Comparison of ENCODE assay signal across 1 cellular context in the genomic region with DNA sequence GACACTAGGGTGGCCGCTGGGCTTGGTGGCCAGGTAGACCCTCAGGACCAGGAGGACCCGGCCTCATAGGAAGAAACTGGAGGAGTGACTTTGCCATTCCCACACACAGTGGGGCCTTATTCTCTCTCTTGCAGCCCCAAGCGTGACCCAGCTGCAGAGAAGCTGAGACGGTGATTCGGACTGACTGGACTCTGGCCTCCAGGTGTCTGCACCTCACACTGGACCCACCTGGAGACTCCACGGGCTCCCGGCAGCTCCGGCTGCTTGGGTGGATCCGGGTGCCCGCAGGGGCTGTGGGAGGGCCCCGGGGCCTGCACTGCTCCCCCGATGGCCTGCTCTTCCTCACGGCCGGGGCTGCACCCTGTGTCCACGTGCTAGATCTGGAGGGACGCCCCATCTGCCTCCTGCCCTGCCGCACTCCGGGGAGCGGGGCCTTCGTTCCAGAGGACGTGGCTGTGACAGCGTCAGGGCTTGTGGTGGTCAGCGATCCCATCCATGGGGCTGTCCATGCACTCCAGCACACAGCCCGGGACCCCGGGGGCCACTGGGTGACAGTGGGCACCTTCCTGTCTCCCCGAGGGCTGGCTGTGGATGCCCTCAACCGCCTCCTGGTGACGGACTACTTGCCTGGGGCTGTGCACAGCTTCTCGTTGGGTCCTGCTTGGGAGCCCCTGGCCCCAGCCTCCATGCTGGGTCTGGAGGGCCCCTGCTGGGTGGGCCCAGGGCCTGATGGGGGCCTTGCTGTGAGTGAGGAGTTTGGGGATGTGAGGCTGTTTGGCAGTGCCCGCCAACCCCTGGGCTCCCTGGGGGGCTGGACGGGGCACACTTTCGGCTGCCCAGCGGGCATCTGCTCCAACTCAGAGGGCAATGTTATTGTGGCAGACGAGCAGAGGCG.
TF ChIP-seq lines count a peak whose summit lies in the region.

No MANE protein-coding gene starts in this region.

TF ChIP-seq in GM23338, 12 proteins besides CTCF, POLR2A, EP300 and RAD21:
- TF ChIP-seq POLR2AphosphoS5 (IDR thresholded peaks at IDR 0.05; ENCODE audit: low read depth) (no peak), EZH2phosphoT487 (IDR thresholded peaks at IDR 0.05; ENCODE audit: unreplicated experiment) (no peak), NANOG (IDR thresholded peaks at IDR 0.05; ENCODE audit: borderline replicate concordance) (no peak), EZH2 (IDR thresholded peaks at IDR 0.05; ENCODE audit: low read depth, unreplicated experiment) (no peak)
- TF ChIP-seq, protein P1, sequence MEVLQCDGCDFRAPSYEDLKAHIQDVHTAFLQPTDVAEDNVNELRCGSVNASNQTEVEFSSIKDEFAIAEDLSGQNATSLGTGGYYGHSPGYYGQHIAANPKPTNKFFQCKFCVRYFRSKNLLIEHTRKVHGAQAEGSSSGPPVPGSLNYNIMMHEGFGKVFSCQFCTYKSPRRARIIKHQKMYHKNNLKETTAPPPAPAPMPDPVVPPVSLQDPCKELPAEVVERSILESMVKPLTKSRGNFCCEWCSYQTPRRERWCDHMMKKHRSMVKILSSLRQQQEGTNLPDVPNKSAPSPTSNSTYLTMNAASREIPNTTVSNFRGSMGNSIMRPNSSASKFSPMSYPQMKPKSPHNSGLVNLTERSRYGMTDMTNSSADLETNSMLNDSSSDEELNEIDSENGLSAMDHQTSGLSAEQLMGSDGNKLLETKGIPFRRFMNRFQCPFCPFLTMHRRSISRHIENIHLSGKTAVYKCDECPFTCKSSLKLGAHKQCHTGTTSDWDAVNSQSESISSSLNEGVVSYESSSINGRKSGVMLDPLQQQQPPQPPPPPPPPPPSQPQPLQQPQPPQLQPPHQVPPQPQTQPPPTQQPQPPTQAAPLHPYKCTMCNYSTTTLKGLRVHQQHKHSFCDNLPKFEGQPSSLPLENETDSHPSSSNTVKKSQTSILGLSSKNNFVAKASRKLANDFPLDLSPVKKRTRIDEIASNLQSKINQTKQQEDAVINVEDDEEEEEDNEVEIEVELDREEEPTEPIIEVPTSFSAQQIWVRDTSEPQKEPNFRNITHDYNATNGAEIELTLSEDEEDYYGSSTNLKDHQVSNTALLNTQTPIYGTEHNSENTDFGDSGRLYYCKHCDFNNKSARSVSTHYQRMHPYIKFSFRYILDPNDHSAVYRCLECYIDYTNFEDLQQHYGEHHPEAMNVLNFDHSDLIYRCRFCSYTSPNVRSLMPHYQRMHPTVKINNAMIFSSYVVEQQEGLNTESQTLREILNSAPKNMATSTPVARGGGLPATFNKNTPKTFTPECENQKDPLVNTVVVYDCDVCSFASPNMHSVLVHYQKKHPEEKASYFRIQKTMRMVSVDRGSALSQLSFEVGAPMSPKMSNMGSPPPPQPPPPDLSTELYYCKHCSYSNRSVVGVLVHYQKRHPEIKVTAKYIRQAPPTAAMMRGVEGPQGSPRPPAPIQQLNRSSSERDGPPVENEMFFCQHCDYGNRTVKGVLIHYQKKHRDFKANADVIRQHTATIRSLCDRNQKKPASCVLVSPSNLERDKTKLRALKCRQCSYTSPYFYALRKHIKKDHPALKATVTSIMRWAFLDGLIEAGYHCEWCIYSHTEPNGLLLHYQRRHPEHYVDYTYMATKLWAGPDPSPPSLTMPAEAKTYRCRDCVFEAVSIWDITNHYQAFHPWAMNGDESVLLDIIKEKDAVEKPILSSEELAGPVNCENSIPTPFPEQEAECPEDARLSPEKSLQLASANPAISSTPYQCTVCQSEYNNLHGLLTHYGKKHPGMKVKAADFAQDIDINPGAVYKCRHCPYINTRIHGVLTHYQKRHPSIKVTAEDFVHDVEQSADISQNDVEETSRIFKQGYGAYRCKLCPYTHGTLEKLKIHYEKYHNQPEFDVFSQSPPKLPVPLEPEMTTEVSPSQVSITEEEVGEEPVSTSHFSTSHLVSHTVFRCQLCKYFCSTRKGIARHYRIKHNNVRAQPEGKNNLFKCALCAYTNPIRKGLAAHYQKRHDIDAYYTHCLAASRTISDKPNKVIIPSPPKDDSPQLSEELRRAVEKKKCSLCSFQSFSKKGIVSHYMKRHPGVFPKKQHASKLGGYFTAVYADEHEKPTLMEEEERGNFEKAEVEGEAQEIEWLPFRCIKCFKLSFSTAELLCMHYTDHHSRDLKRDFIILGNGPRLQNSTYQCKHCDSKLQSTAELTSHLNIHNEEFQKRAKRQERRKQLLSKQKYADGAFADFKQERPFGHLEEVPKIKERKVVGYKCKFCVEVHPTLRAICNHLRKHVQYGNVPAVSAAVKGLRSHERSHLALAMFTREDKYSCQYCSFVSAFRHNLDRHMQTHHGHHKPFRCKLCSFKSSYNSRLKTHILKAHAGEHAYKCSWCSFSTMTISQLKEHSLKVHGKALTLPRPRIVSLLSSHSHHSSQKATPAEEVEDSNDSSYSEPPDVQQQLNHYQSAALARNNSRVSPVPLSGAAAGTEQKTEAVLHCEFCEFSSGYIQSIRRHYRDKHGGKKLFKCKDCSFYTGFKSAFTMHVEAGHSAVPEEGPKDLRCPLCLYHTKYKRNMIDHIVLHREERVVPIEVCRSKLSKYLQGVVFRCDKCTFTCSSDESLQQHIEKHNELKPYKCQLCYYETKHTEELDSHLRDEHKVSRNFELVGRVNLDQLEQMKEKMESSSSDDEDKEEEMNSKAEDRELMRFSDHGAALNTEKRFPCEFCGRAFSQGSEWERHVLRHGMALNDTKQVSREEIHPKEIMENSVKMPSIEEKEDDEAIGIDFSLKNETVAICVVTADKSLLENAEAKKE (CRISPR knock-in tag; IDR thresholded peaks at IDR 0.05) = no peak
- TF ChIP-seq, protein P2, sequence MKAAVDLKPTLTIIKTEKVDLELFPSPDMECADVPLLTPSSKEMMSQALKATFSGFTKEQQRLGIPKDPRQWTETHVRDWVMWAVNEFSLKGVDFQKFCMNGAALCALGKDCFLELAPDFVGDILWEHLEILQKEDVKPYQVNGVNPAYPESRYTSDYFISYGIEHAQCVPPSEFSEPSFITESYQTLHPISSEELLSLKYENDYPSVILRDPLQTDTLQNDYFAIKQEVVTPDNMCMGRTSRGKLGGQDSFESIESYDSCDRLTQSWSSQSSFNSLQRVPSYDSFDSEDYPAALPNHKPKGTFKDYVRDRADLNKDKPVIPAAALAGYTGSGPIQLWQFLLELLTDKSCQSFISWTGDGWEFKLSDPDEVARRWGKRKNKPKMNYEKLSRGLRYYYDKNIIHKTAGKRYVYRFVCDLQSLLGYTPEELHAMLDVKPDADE (IDR thresholded peaks at IDR 0.05) = no peak
